In genomic region chr5:148828461-148829247, GRCh38 we compare ENCODE assay signal across 9 cellular contexts. TPM values are rescaled to one million over a fixed set of nuclear protein-coding genes. Genes with fewer than 3 reads are reported as not detected.
DNase-seq lines count a peak whose midpoint lies in the region; ATAC-seq and TF ChIP-seq lines count a peak whose summit lies in the region.
"Had no signal": no experiment of that assay in that cellular context is flagged by ENCODE, and none has a peak within 500 bp of the region (broad histone marks: within the 10 kb centered on the region; RNA-seq: fewer than 3 reads in every experiment).

No MANE protein-coding gene starts in this region.

- TF ChIP-seq POLR2A in gastrocnemius medialis (IDR thresholded peaks at IDR 0.05) = peak; percentile 56 to 63

- TF ChIP-seq CTCF in OCI-LY1 (IDR thresholded peaks at IDR 0.05; ENCODE audit: low read length) (peak; percentile 8; the same call in 1 of the 2 replicates), gastrocnemius medialis (IDR thresholded peaks at IDR 0.05 in 4 of 5, conservative IDR thresholded peaks at IDR 0.05 in 1 of 5) (peak; percentile 9 to 35 (median 28))

- H3K4me1 ChIP-seq in OCI-LY1 (ENCODE audit: insufficient read depth, low read length, severe bottlenecking) (peaks cover 26% of the 10 kb centered on the region), gastrocnemius medialis (peaks cover 49 to 50% of the 10 kb centered on the region in 2 donors)

- H3F3A ChIP-seq in OCI-LY1 (ENCODE audit: insufficient read depth, low read length) = no peaks in the 10 kb centered on the region

- no peak overlapping the region for H3K9ac ChIP-seq in OCI-LY1 (ENCODE audit: low read length)

- in situ Hi-C loops in gastrocnemius medialis (cut with MboI; ENCODE audit: low sequenced_read_pairs in 4 of 4) = loop anchor here in 2 of 4 donors (10.0 kb wide), 2 partner anchors 126 to 166 kb away; no protein-coding TSS in a partner anchor

- ATAC-seq in gastrocnemius medialis = peak; percentile 12 to 13
- ATAC-seq: mucosa of descending colon had no signal

- no peak overlapping the region for H2AFZ ChIP-seq in OCI-LY1 (ENCODE audit: low read length)

- no peak overlapping the region for H3K4me2 ChIP-seq in OCI-LY1 (ENCODE audit: low read length)

- H3K4me3 ChIP-seq in OCI-LY1 (ENCODE audit: low read depth, low read length, poor library complexity, severe bottlenecking) = no peak overlapping the region
- peak overlapping the region; percentile 55 to 81 (median 74) for H3K4me3 ChIP-seq in gastrocnemius medialis
- H3K4me3 ChIP-seq: mucosa of descending colon had no signal

- no peaks in the 10 kb centered on the region for H3K79me2 ChIP-seq in OCI-LY1 (ENCODE audit: insufficient read depth, low read length)

- H3K27ac ChIP-seq in OCI-LY1 (ENCODE audit: low read depth, low read length, poor library complexity, severe bottlenecking) (no peak overlapping the region), epithelial cell of prostate (peak overlapping the region; percentile 89), gastrocnemius medialis (peak overlapping the region; percentile 90 to 97 (median 94))

- intact Hi-C loops in gastrocnemius medialis (cut with DNase I; ENCODE audit: low total_unique reads) = loop anchor here (2.0 to 5.0 kb wide), 5 partner anchors 74 to 446 kb away; partner anchors contain the start of genes AFAP1L1 and FBXO38

- peak; percentile 43 for DNase-seq in DMS53 (lab: John Stamatoyannopoulos, UW)
- no peak for DNase-seq in DMS53 treated with DMSO at 0.1 percent for 48 hours (lab: John Stamatoyannopoulos, UW; ENCODE audit: unreplicated experiment)
- peak; percentile 10 for DNase-seq in epithelial cell of prostate (ENCODE audit: low read depth, low spot score)
- DNase-seq in gastrocnemius medialis = peak; percentile 13 to 58
- no peak for DNase-seq in NCI-H2081 treated with DMSO at 0.1 percent for 48 hours (lab: John Stamatoyannopoulos, UW)
- DNase-seq in NCI-H146 treated with DMSO at 0.1 percent for 48 hours (lab: John Stamatoyannopoulos, UW; ENCODE audit: unreplicated experiment) = no peak
- DNase-seq in C1 segment of cervical spinal cord (lab: John Stamatoyannopoulos, UW) = no peak
- DNase-seq: mucosa of descending colon had no signal

- H3K9me3 ChIP-seq in OCI-LY1 (ENCODE audit: low read length) = no peaks in the 10 kb centered on the region
- no peaks in the 10 kb centered on the region for H3K9me3 ChIP-seq in gastrocnemius medialis
- H3K9me3 ChIP-seq: mucosa of descending colon had no signal

- H3K36me3 ChIP-seq in OCI-LY1 (ENCODE audit: insufficient read depth, low read length) = no peaks in the 10 kb centered on the region
- no peaks in the 10 kb centered on the region for H3K36me3 ChIP-seq in gastrocnemius medialis

- H4K20me1 ChIP-seq in OCI-LY1 (ENCODE audit: insufficient read depth, low read length) = no peaks in the 10 kb centered on the region

- no peaks in the 10 kb centered on the region for H3K9me2 ChIP-seq in OCI-LY1 (ENCODE audit: low read depth, low read length)

- H3K27me3 ChIP-seq in OCI-LY1 (ENCODE audit: insufficient read depth, low read length) (no peaks in the 10 kb centered on the region), gastrocnemius medialis (no peaks in the 10 kb centered on the region)

RNA-seq across cellular contexts. Expression of gene ADRB2, which starts 2.2 kb away (rescaled TPM):
- 10 to 100 TPM in 1 of 4 donors, 1 to 10 TPM in 3; 4.2 to 17.3 (median 6.8) TPM for total RNA-seq in gastrocnemius medialis

Comparison
In these comparisons a context has a peak if more than half of its experiments do, and no peak if none do; other contexts are left out.
1. DNase-seq: peak in DMS53 (single experiment), epithelial cell of prostate (single experiment) and gastrocnemius medialis (2 of 2); none in DMS53 treated with DMSO at 0.1 percent for 48 hours (single experiment), NCI-H2081 treated with DMSO at 0.1 percent for 48 hours (single experiment), NCI-H146 treated with DMSO at 0.1 percent for 48 hours (single experiment) and C1 segment of cervical spinal cord (0 of 14).